ENCODE assay signal across 10 cellular contexts in genomic region chr2:47070155-47070919, GRCh38.
DNase-seq lines count a peak whose midpoint lies in the region; ATAC-seq and TF ChIP-seq lines count a peak whose summit lies in the region.
"Had no signal": no experiment of that assay in that cellular context is flagged by ENCODE, and none has a peak within 500 bp of the region (broad histone marks: within the 10 kb centered on the region; RNA-seq: fewer than 3 reads in every experiment).

No MANE protein-coding gene starts in this region.

- no peaks in the 10 kb centered on the region for H3K9me3 Mint-ChIP-seq in activated naive CD4-positive, alpha-beta T cell treated with anti-CD3 and anti-CD28 coated beads, Interleukin-2, amount 50 U/mL, for 72 hours
- no peaks in the 10 kb centered on the region for H3K9me3 Mint-ChIP-seq in activated naive CD4-positive, alpha-beta T cell treated with anti-CD3 and anti-CD28 coated beads for 36 hours

- H3K4me2 ChIP-seq in mammary epithelial cell (ENCODE audit: insufficient read depth, low read depth, low read length), result no peak overlapping the region

- TF ChIP-seq CTCF in mammary epithelial cell (conservative IDR thresholded peaks at IDR 0.05 in 1 of 2, IDR thresholded peaks at IDR 0.05 in 1 of 2; ENCODE audit: extremely low read depth in 1 of 2, insufficient read depth in 1 of 2, low read depth in 1 of 2, low read length in 2 of 2) (no peak), upper lobe of left lung (IDR thresholded peaks at IDR 0.05) (no peak)

- H3K4me3 ChIP-seq in mammary epithelial cell (replicated peaks in 1 of 3; ENCODE audit: insufficient read depth in 1 of 3, low read depth in 2 of 3, low read length in 3 of 3), result no peak overlapping the region
- no peak overlapping the region for H3K4me3 ChIP-seq in mucosa of rectum (ENCODE audit: low read length in 2 of 2)
- no peak overlapping the region for H3K4me3 ChIP-seq in upper lobe of left lung

- no peaks in the 10 kb centered on the region for H4K20me1 ChIP-seq in mammary epithelial cell (ENCODE audit: insufficient read depth, low read length)

- WGBS in mammary epithelial cell (ENCODE audit: low coverage, missing lambda C conversion rate), result 94% methylated on average over 9 of the region's 13 CpGs
- WGBS in upper lobe of left lung, 2 donors, result 76 to 86% methylated on average over 4 to 12 of the region's 13 CpGs

- H3K9me3 ChIP-seq in mammary epithelial cell (replicated peaks; ENCODE audit: insufficient read depth, low read length), result no peaks in the 10 kb centered on the region
- H3K9me3 ChIP-seq in mucosa of rectum (ENCODE audit: control insufficient read depth in 2 of 2, low read length in 2 of 2), result no peaks in the 10 kb centered on the region
- H3K9me3 ChIP-seq in upper lobe of left lung, result no peaks in the 10 kb centered on the region
- H3K9me3 ChIP-seq: BE2C had no signal

- no TSS peak for BruUV-seq in mammary epithelial cell (replicated peaks; lab: Mats Ljungman, UMichigan)

- no peak overlapping the region for H3K9ac ChIP-seq in mammary epithelial cell (ENCODE audit: insufficient read depth, low read length)
- peak overlapping the region; percentile 32 to 42 for H3K9ac ChIP-seq in mucosa of rectum (ENCODE audit: low read depth in 1 of 2, low read length in 2 of 2)

- peak overlapping the region; percentile 60 to 74 for H3K27ac Mint-ChIP-seq in activated naive CD4-positive, alpha-beta T cell treated with anti-CD3 and anti-CD28 coated beads, Interleukin-2, amount 50 U/mL, for 72 hours
- H3K27ac Mint-ChIP-seq in activated naive CD4-positive, alpha-beta T cell treated with anti-CD3 and anti-CD28 coated beads for 36 hours, result no peak overlapping the region

- TF ChIP-seq EP300 in upper lobe of left lung (IDR thresholded peaks at IDR 0.05), result no peak

- no peak overlapping the region for H2AFZ ChIP-seq in mammary epithelial cell (ENCODE audit: low read depth, low read length)

- CTCF ChIA-PET in activated naive CD4-positive, alpha-beta T cell treated with anti-CD3 and anti-CD28 coated beads for 36 hours (lab: Charles Lee), result no interaction called here
- CTCF ChIA-PET in mammary epithelial cell (lab: Charles Lee; ENCODE audit: low non-redundant PET), result no interaction called here

- dilution Hi-C loops in mammary epithelial cell (cut with HindIII; ENCODE audit: low sequenced_read_pairs), result no loop called here

- no peak for TF ChIP-seq POLR2A in upper lobe of left lung (IDR thresholded peaks at IDR 0.05)

- H3K79me2 ChIP-seq in mammary epithelial cell (ENCODE audit: insufficient read depth, low read length), result no peaks in the 10 kb centered on the region

- no peak for ATAC-seq in activated naive CD4-positive, alpha-beta T cell treated with anti-CD3 and anti-CD28 coated beads, Interleukin-2, amount 50 U/mL, for 72 hours
- no peak for ATAC-seq in upper lobe of left lung (ENCODE audit: low FRiP score in 2 of 2)

- peaks cover 32% of the 10 kb centered on the region for H3K4me1 Mint-ChIP-seq in activated naive CD4-positive, alpha-beta T cell treated with anti-CD3 and anti-CD28 coated beads for 36 hours (ENCODE audit: low read depth)

- peak overlapping the region; percentile 6 for H3K27ac ChIP-seq in mammary epithelial cell (ENCODE audit: insufficient read depth, low read depth, low read length)
- H3K27ac ChIP-seq in mucosa of rectum (ENCODE audit: low read depth in 2 of 2, low read length in 2 of 2), result peak overlapping the region; percentile 84 to 89
- peak overlapping the region; percentile 85 to 95 (median 88) for H3K27ac ChIP-seq in upper lobe of left lung

- H3K36me3 Mint-ChIP-seq in activated naive CD4-positive, alpha-beta T cell treated with anti-CD3 and anti-CD28 coated beads, Interleukin-2, amount 50 U/mL, for 72 hours, result no peaks in the 10 kb centered on the region
- peaks cover 8% of the 10 kb centered on the region for H3K36me3 Mint-ChIP-seq in activated naive CD4-positive, alpha-beta T cell treated with anti-CD3 and anti-CD28 coated beads for 36 hours (ENCODE audit: low read depth)

- no peaks in the 10 kb centered on the region for H3K27me3 ChIP-seq in mammary epithelial cell (ENCODE audit: insufficient read depth, low read length)
- H3K27me3 ChIP-seq in mucosa of rectum (ENCODE audit: control insufficient read depth in 2 of 2, insufficient read depth in 2 of 2, low read length in 2 of 2), result no peaks in the 10 kb centered on the region
- no peaks in the 10 kb centered on the region for H3K27me3 ChIP-seq in upper lobe of left lung
- H3K27me3 ChIP-seq: BE2C had no signal

- no peak for DNase-seq in activated naive CD4-positive, alpha-beta T cell treated with anti-CD3 and anti-CD28 coated beads, Interleukin-2, amount 50 U/mL, for 72 hours (ENCODE audit: low spot score in 2 of 2)
- no peak for DNase-seq in activated naive CD4-positive, alpha-beta T cell treated with anti-CD3 and anti-CD28 coated beads for 36 hours
- DNase-seq in mammary epithelial cell (no peak), upper lobe of left lung (no peak), inferior parietal cortex (ENCODE audit: extremely low spot score) (no peak), NCI-H2081 (lab: John Stamatoyannopoulos, UW) (no peak)
- DNase-seq in central memory CD4-positive, alpha-beta T cell, result no peak
- DNase-seq: cortex of kidney had no signal

- H3K4me1 ChIP-seq in mammary epithelial cell (ENCODE audit: insufficient read depth, low read length) (peaks cover 49% of the 10 kb centered on the region), mucosa of rectum (ENCODE audit: control insufficient read depth in 2 of 2, insufficient read depth in 2 of 2, low read length in 2 of 2) (peaks cover 63 to 70% of the 10 kb centered on the region in 2 donors), upper lobe of left lung (peaks cover 65 to 92% (median 78%) of the 10 kb centered on the region in 4 donors)

- no peaks in the 10 kb centered on the region for H3K27me3 Mint-ChIP-seq in activated naive CD4-positive, alpha-beta T cell treated with anti-CD3 and anti-CD28 coated beads for 36 hours (ENCODE audit: low read depth)

- intact Hi-C loops in activated naive CD4-positive, alpha-beta T cell treated with anti-CD3 and anti-CD28 coated beads for 36 hours (cut with micrococcal nuclease), result no loop called here
- intact Hi-C loops in mammary epithelial cell (cut with micrococcal nuclease), result no loop called here

- no peak overlapping the region for H3K4me3 Mint-ChIP-seq in activated naive CD4-positive, alpha-beta T cell treated with anti-CD3 and anti-CD28 coated beads for 36 hours

- H3K36me3 ChIP-seq in mammary epithelial cell (ENCODE audit: insufficient read depth, low read length), result no peaks in the 10 kb centered on the region
- H3K36me3 ChIP-seq in mucosa of rectum (ENCODE audit: control insufficient read depth in 2 of 2, insufficient read depth in 2 of 2, low read length in 2 of 2), result peaks cover 0 to 8% of the 10 kb centered on the region in 2 donors
- H3K36me3 ChIP-seq in upper lobe of left lung, result peaks cover 0 to 16% (median 2%) of the 10 kb centered on the region in 4 donors
- H3K36me3 ChIP-seq: BE2C had no signal

- in situ Hi-C loops in mammary epithelial cell (cut with MboI; ENCODE audit: low sequenced_read_pairs in 2 of 2), result no loop called here

Comparison
In these comparisons a context has a peak if more than half of its experiments do, and no peak if none do; other contexts are left out.
1. H3K27ac ChIP-seq: peak in every context shown above with its lines; median percentile 88 in upper lobe of left lung; 86 in mucosa of rectum; 6 in mammary epithelial cell.